ENCODE assay signal across 1 cellular context in the genomic region with DNA sequence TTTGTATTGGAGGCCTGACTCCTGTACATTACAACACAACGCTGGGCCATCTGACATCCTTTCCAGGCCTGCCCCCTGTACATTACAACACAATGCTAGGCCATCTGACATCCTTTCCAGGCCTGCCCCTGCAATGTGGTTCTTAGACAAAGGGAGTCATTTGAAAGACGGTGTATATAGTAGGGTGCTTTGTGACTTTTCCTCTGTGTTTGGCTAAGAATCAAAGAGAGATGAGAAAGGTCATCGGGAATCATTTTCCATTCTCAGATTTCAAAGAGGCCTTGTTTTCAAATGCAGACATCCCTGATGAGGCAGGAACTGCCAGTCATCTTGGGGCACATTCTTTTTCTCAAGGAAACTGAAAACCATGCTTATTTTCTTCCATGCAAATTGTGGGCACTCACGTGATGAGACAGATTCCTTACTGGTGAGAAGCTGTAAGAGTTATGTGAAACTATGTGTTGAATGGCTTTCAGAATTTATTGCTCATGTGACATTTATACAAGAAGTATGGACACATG.
TF ChIP-seq lines count a peak whose summit lies in the region.

No MANE protein-coding gene starts in this region.

TF ChIP-seq in H1, 55 proteins besides CTCF, POLR2A, EP300 and RAD21 (continued from another document):
- TF ChIP-seq, protein P1, sequence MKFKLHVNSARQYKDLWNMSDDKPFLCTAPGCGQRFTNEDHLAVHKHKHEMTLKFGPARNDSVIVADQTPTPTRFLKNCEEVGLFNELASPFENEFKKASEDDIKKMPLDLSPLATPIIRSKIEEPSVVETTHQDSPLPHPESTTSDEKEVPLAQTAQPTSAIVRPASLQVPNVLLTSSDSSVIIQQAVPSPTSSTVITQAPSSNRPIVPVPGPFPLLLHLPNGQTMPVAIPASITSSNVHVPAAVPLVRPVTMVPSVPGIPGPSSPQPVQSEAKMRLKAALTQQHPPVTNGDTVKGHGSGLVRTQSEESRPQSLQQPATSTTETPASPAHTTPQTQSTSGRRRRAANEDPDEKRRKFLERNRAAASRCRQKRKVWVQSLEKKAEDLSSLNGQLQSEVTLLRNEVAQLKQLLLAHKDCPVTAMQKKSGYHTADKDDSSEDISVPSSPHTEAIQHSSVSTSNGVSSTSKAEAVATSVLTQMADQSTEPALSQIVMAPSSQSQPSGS (IDR thresholded peaks at IDR 0.05; ENCODE audit: low read length), result no peak
- TF ChIP-seq, protein P2, sequence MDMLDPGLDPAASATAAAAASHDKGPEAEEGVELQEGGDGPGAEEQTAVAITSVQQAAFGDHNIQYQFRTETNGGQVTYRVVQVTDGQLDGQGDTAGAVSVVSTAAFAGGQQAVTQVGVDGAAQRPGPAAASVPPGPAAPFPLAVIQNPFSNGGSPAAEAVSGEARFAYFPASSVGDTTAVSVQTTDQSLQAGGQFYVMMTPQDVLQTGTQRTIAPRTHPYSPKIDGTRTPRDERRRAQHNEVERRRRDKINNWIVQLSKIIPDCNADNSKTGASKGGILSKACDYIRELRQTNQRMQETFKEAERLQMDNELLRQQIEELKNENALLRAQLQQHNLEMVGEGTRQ (IDR thresholded peaks at IDR 0.05; ENCODE audit: low read length), result no peak
- TF ChIP-seq CEBPB (IDR thresholded peaks at IDR 0.05; ENCODE audit: low read depth, low read length) (no peak), POLR2AphosphoS5 (IDR thresholded peaks at IDR 0.05; ENCODE audit: low read depth, low read length) (no peak), SP4 (IDR thresholded peaks at IDR 0.05; ENCODE audit: low read length) (no peak), KDM4A (IDR thresholded peaks at IDR 0.05; ENCODE audit: low read depth, low read length, severe bottlenecking) (no peak), BACH1 (IDR thresholded peaks at IDR 0.05; ENCODE audit: low read length) (no peak), EGR1 (IDR thresholded peaks at IDR 0.05; ENCODE audit: borderline replicate concordance, low read depth, low read length) (no peak), RNF2 (IDR thresholded peaks at IDR 0.05; ENCODE audit: borderline replicate concordance, low read depth, low read length, missing control alignments, poor library complexity, severe bottlenecking) (no peak), SUZ12 (IDR thresholded peaks at IDR 0.05; ENCODE audit: low read length) (no peak), HDAC2 (IDR thresholded peaks at IDR 0.05; ENCODE audit: borderline replicate concordance in 1 of 2, low read depth in 2 of 2, low read length in 2 of 2) (no peak), SIX5 (IDR thresholded peaks at IDR 0.05; ENCODE audit: low read depth, low read length) (no peak)
- TF ChIP-seq, protein P3, sequence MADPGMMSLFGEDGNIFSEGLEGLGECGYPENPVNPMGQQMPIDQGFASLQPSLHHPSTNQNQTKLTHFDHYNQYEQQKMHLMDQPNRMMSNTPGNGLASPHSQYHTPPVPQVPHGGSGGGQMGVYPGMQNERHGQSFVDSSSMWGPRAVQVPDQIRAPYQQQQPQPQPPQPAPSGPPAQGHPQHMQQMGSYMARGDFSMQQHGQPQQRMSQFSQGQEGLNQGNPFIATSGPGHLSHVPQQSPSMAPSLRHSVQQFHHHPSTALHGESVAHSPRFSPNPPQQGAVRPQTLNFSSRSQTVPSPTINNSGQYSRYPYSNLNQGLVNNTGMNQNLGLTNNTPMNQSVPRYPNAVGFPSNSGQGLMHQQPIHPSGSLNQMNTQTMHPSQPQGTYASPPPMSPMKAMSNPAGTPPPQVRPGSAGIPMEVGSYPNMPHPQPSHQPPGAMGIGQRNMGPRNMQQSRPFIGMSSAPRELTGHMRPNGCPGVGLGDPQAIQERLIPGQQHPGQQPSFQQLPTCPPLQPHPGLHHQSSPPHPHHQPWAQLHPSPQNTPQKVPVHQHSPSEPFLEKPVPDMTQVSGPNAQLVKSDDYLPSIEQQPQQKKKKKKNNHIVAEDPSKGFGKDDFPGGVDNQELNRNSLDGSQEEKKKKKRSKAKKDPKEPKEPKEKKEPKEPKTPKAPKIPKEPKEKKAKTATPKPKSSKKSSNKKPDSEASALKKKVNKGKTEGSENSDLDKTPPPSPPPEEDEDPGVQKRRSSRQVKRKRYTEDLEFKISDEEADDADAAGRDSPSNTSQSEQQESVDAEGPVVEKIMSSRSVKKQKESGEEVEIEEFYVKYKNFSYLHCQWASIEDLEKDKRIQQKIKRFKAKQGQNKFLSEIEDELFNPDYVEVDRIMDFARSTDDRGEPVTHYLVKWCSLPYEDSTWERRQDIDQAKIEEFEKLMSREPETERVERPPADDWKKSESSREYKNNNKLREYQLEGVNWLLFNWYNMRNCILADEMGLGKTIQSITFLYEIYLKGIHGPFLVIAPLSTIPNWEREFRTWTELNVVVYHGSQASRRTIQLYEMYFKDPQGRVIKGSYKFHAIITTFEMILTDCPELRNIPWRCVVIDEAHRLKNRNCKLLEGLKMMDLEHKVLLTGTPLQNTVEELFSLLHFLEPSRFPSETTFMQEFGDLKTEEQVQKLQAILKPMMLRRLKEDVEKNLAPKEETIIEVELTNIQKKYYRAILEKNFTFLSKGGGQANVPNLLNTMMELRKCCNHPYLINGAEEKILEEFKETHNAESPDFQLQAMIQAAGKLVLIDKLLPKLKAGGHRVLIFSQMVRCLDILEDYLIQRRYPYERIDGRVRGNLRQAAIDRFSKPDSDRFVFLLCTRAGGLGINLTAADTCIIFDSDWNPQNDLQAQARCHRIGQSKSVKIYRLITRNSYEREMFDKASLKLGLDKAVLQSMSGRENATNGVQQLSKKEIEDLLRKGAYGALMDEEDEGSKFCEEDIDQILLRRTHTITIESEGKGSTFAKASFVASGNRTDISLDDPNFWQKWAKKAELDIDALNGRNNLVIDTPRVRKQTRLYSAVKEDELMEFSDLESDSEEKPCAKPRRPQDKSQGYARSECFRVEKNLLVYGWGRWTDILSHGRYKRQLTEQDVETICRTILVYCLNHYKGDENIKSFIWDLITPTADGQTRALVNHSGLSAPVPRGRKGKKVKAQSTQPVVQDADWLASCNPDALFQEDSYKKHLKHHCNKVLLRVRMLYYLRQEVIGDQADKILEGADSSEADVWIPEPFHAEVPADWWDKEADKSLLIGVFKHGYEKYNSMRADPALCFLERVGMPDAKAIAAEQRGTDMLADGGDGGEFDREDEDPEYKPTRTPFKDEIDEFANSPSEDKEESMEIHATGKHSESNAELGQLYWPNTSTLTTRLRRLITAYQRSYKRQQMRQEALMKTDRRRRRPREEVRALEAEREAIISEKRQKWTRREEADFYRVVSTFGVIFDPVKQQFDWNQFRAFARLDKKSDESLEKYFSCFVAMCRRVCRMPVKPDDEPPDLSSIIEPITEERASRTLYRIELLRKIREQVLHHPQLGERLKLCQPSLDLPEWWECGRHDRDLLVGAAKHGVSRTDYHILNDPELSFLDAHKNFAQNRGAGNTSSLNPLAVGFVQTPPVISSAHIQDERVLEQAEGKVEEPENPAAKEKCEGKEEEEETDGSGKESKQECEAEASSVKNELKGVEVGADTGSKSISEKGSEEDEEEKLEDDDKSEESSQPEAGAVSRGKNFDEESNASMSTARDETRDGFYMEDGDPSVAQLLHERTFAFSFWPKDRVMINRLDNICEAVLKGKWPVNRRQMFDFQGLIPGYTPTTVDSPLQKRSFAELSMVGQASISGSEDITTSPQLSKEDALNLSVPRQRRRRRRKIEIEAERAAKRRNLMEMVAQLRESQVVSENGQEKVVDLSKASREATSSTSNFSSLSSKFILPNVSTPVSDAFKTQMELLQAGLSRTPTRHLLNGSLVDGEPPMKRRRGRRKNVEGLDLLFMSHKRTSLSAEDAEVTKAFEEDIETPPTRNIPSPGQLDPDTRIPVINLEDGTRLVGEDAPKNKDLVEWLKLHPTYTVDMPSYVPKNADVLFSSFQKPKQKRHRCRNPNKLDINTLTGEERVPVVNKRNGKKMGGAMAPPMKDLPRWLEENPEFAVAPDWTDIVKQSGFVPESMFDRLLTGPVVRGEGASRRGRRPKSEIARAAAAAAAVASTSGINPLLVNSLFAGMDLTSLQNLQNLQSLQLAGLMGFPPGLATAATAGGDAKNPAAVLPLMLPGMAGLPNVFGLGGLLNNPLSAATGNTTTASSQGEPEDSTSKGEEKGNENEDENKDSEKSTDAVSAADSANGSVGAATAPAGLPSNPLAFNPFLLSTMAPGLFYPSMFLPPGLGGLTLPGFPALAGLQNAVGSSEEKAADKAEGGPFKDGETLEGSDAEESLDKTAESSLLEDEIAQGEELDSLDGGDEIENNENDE (IDR thresholded peaks at IDR 0.05; ENCODE audit: insufficient replicate concordance, low read length), result no peak
- TF ChIP-seq, protein P4, sequence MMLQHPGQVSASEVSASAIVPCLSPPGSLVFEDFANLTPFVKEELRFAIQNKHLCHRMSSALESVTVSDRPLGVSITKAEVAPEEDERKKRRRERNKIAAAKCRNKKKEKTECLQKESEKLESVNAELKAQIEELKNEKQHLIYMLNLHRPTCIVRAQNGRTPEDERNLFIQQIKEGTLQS (IDR thresholded peaks at IDR 0.05; ENCODE audit: insufficient read depth, low read depth, low read length), result no peak
- TF ChIP-seq, protein P5, sequence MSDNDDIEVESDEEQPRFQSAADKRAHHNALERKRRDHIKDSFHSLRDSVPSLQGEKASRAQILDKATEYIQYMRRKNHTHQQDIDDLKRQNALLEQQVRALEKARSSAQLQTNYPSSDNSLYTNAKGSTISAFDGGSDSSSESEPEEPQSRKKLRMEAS (IDR thresholded peaks at IDR 0.05), result no peak
